9 cellular contexts compared by ENCODE assay signal in the genomic region with DNA sequence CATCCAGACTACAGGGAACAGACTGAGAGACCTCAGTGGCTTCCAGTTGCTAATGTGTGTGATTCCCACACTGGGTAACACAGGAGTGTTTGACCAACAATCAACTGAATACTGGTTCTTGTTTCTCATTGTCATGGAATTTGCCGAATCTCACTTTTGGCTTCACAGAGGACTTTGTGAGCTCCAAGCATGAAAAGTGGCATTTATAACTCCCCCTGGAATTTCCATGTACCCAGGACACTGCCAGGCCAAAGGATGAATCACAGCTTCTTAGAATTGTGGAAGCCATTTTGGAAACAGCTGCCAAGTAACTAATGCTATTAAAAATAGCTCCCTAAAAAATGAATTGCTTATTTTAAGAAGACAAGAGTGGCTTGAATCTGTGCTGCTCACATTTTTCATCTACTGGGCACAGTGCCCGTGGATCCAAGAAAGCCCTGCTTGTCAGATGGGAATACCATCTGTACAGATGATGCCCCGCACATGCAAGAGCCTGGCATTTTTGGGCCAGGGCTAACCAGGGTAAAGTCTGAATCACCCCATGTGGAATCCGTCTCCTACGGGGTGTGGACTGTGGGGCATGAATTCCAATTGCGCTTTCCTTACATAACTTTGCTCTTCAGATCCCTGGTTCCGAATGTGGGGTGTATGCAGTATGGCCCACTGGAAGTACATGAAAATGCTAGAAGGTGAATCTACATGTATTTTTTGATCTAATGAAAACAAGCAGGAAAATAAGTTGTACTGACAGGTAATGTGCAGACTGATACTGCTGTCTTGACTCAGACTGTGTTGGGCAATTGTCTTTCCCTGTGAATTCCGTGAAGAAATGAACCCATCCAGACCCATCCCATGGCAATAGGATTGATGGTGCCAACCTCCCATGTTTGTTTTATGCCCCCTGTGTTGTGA.
DNase-seq lines count a peak whose midpoint lies in the region; ATAC-seq, FAIRE-seq and TF ChIP-seq lines count a peak whose summit lies in the region.
"Had no signal": no experiment of that assay in that cellular context is flagged by ENCODE, and none has a peak within 500 bp of the region (broad histone marks: within the 10 kb centered on the region; RNA-seq: fewer than 3 reads in every experiment).

No MANE protein-coding gene starts in this region.

- H3K4me1 ChIP-seq in H1 (replicated peaks in 1 of 4; ENCODE audit: control insufficient read depth in 3 of 4, insufficient read depth in 4 of 4, low read length in 3 of 4) (peaks cover 0 to 11% (median 6%) of the 10 kb centered on the region in 4 experiments; a peak in 3 of 7 replicates), lung (ENCODE audit: control insufficient read depth in 2 of 2, insufficient read depth in 2 of 2, low read length in 2 of 2) (peaks cover 2 to 8% of the 10 kb centered on the region in 2 donors)

- no peak overlapping the region; a peak in 1 of 7 replicates for H3K9ac ChIP-seq in H1 (replicated peaks in 1 of 4; ENCODE audit: extremely low read depth in 1 of 4, low read depth in 3 of 4, low read length in 3 of 4)

- peak; percentile 64 for ATAC-seq in lung (ENCODE audit: insufficient read depth, low FRiP score)

- H3K4me3 ChIP-seq in H1 (ENCODE audit: extremely low read depth in 1 of 4, insufficient read depth in 2 of 4, low read depth in 3 of 4, low read length in 4 of 4): no peak overlapping the region
- no peak overlapping the region for H3K4me3 ChIP-seq in lung
- H3K4me3 ChIP-seq: ovary had no signal

- POLR2A ChIA-PET in H1 (lab: Charles Lee; ENCODE audit: partially characterized antibody): interaction anchor here (1.0 kb wide), 2 partner anchors 10 to 17 kb away, joined by 3 to 4 read pairs; no protein-coding TSS in a partner anchor

- peaks cover 4% of the 10 kb centered on the region for H3K27me3 Mint-ChIP-seq in activated naive CD4-positive, alpha-beta T cell treated with anti-CD3 and anti-CD28 coated beads, Interleukin-2, amount 10 ng/mL, durations not matched to agents 7 days and 5 days

- H4K5ac ChIP-seq in H1 (ENCODE audit: insufficient read length, low read depth, low read length): no peak overlapping the region

- CTCF ChIA-PET in H1 (lab: Charles Lee; ENCODE audit: partially characterized antibody): interaction anchor here (0.7 to 1.4 kb wide), 2 partner anchors 187 to 273 kb away, joined by 3 read pairs; no protein-coding TSS in a partner anchor
- CTCF ChIA-PET in activated naive CD4-positive, alpha-beta T cell treated with anti-CD3 and anti-CD28 coated beads, Interleukin-2, amount 10 ng/mL, durations not matched to agents 7 days and 5 days (lab: Charles Lee): no interaction called here

- H3K36me3 Mint-ChIP-seq in activated naive CD4-positive, alpha-beta T cell treated with anti-CD3 and anti-CD28 coated beads, Interleukin-2, amount 10 ng/mL, durations not matched to agents 7 days and 5 days: no peaks in the 10 kb centered on the region

- H2BK5ac ChIP-seq in H1 (ENCODE audit: low read depth, low read length): no peak overlapping the region

- peaks cover 0 to 32% (median 14%) of the 10 kb centered on the region in 4 experiments; a peak in 6 of 8 replicates for H3K36me3 ChIP-seq in H1 (ENCODE audit: control insufficient read depth in 2 of 4, insufficient read depth in 4 of 4, low read length in 3 of 4)
- no peaks in the 10 kb centered on the region for H3K36me3 ChIP-seq in lung (ENCODE audit: control insufficient read depth in 2 of 2, insufficient read depth in 2 of 2, low read length in 2 of 2)
- H3K36me3 ChIP-seq: ovary had no signal

- 91% methylated on average over 8 of the region's 8 CpGs; no CpG with 5 or more reads in 1 of the 2 experiments for WGBS in H1 (ENCODE audit: extremely low coverage in 1 of 2, insufficient coverage in 1 of 2, insufficient read length in 1 of 2, insufficient replicate concordance in 2 of 2, low coverage in 1 of 2, low lambda C conversion rate in 2 of 2, missing lambda C conversion rate in 1 of 2), 2 experiments
- 62 to 71% methylated on average over 8 of the region's 8 CpGs for WGBS in lung, 2 donors

- no peak overlapping the region for H2AFZ ChIP-seq in H1 (ENCODE audit: low read length)

- no peak overlapping the region for H3K56ac ChIP-seq in H1 (replicated peaks; ENCODE audit: insufficient read length, low read depth, low read length)

- H2AK5ac ChIP-seq in H1 (ENCODE audit: low read depth, low read length): no peak overlapping the region

- in situ Hi-C loops in GM13977 (cut with MboI; ENCODE audit: low pct_unique_long_range_greater_than_20kb, low sequenced_read_pairs, unreplicated experiment): no loop called here
- in situ Hi-C loops in ACHN (cut with HindIII; ENCODE audit: low pct_ligation_motif_present, low pct_unique_long_range_greater_than_20kb, low sequenced_read_pairs): no loop called here

- no peak overlapping the region for H2BK15ac ChIP-seq in H1 (ENCODE audit: low read length)

- H3K9me3 Mint-ChIP-seq in activated naive CD4-positive, alpha-beta T cell treated with anti-CD3 and anti-CD28 coated beads, Interleukin-2, amount 10 ng/mL, durations not matched to agents 7 days and 5 days: no peaks in the 10 kb centered on the region

- H3K18ac ChIP-seq in H1 (ENCODE audit: extremely low read depth, low read length): no peak overlapping the region

- H2BK12ac ChIP-seq in H1 (ENCODE audit: low read depth, low read length): no peak overlapping the region

- DNase-seq in LHCN-M2 (ENCODE audit: low read depth) (peak; percentile 98), H1 (ENCODE audit: low read depth in 1 of 2, low spot score in 2 of 2) (no peak), lung (ENCODE audit: low spot score) (no peak), ureter (ENCODE audit: low spot score) (peak; percentile 74), GM13977 (ENCODE audit: low spot score) (no peak), ACHN (no peak), activated gamma-delta T cell (lab: John Stamatoyannopoulos, UW) (no peak)
- DNase-seq in activated naive CD4-positive, alpha-beta T cell treated with anti-CD3 and anti-CD28 coated beads, Interleukin-2, amount 10 ng/mL, durations not matched to agents 7 days and 5 days: no peak

- FAIRE-seq in H1 (lab: Jason Lieb, UNC): peak; percentile 57

- H3K27ac ChIP-seq in H1 (ENCODE audit: low read depth, low read length) (no peak overlapping the region), lung (ENCODE audit: low read depth in 1 of 2, low read length in 1 of 2) (peak overlapping the region in 1 of 2 donors; percentile 5)

- no peak overlapping the region for H3K27ac Mint-ChIP-seq in activated naive CD4-positive, alpha-beta T cell treated with anti-CD3 and anti-CD28 coated beads, Interleukin-2, amount 10 ng/mL, durations not matched to agents 7 days and 5 days

- H3K14ac ChIP-seq in H1 (ENCODE audit: insufficient read length): no peak overlapping the region

- no peaks in the 10 kb centered on the region; the same call in none of the 2 replicates for H3K79me1 ChIP-seq in H1 (ENCODE audit: low read depth, low read length)

- H2BK20ac ChIP-seq in H1 (ENCODE audit: low read length): no peak overlapping the region

- no peak for TF ChIP-seq EP300 in H1 (IDR thresholded peaks at IDR 0.05; ENCODE audit: borderline replicate concordance in 1 of 2, low read depth in 2 of 2, low read length in 2 of 2)

- TF ChIP-seq CTCF in H1 (IDR thresholded peaks at IDR 0.05; ENCODE audit: control extremely low read depth in 1 of 3, insufficient read depth in 1 of 3, low read depth in 1 of 3, low read length in 3 of 3) (no peak), lung (IDR thresholded peaks at IDR 0.05; ENCODE audit: control extremely low read depth, extremely low read depth) (no peak), GM13977 (IDR thresholded peaks at IDR 0.05; ENCODE audit: extremely low read depth, insufficient read depth, missing control alignments) (no peak)

- peak; percentile 70 to 72 for TF ChIP-seq POLR2A in H1 (IDR thresholded peaks at IDR 0.05; ENCODE audit: control extremely low read depth in 1 of 2, low read depth in 2 of 2, low read length in 2 of 2)

- H4K91ac ChIP-seq in H1 (replicated peaks; ENCODE audit: insufficient read length, low read length): no peak overlapping the region

- TF ChIP-seq RAD21 in H1 (IDR thresholded peaks at IDR 0.05 in 1 of 2, conservative IDR thresholded peaks at IDR 0.05 in 1 of 2; ENCODE audit: low read depth in 2 of 2, low read length in 2 of 2): no peak

- no peak overlapping the region for H3K4ac ChIP-seq in H1 (replicated peaks; ENCODE audit: insufficient read length, low read depth, low read length)

- H4K8ac ChIP-seq in H1 (ENCODE audit: extremely low read depth, insufficient read depth, low read length): no peak overlapping the region

- no peak overlapping the region for H3K23ac ChIP-seq in H1 (ENCODE audit: insufficient read length)

- H4K20me1 ChIP-seq in H1 (replicated peaks in 1 of 2; ENCODE audit: control insufficient read depth in 1 of 2, insufficient read depth in 2 of 2, low read length in 2 of 2): peaks cover 6 to 17% of the 10 kb centered on the region in 2 experiments

- H3K79me2 ChIP-seq in H1 (ENCODE audit: control insufficient read depth in 1 of 2, insufficient read depth in 2 of 2, low read length in 2 of 2): peaks cover 0 to 2% of the 10 kb centered on the region in 2 experiments; a peak in 1 of 4 replicates

- H3K4me1 Mint-ChIP-seq in activated naive CD4-positive, alpha-beta T cell treated with anti-CD3 and anti-CD28 coated beads, Interleukin-2, amount 10 ng/mL, durations not matched to agents 7 days and 5 days: no peaks in the 10 kb centered on the region

- no peak overlapping the region for H3K4me2 ChIP-seq in H1 (ENCODE audit: insufficient read depth in 1 of 2, low read depth in 2 of 2, low read length in 2 of 2)

- peaks cover 0 to 7% of the 10 kb centered on the region in 2 experiments; a peak in 2 of 4 replicates for H3K9me3 ChIP-seq in H1 (ENCODE audit: insufficient read depth in 2 of 2, low read depth in 1 of 2, low read length in 1 of 2)
- H3K9me3 ChIP-seq in lung (ENCODE audit: control insufficient read depth in 2 of 2, insufficient read depth in 1 of 2, low read length in 1 of 2): no peaks in the 10 kb centered on the region
- H3K9me3 ChIP-seq: ovary had no signal

- H2BK120ac ChIP-seq in H1 (replicated peaks; ENCODE audit: low read depth, low read length): no peak overlapping the region

- H3K23me2 ChIP-seq in H1 (ENCODE audit: low read depth, low read length): no peaks in the 10 kb centered on the region

- H3K4me3 Mint-ChIP-seq in activated naive CD4-positive, alpha-beta T cell treated with anti-CD3 and anti-CD28 coated beads, Interleukin-2, amount 10 ng/mL, durations not matched to agents 7 days and 5 days: no peak overlapping the region

- no peaks in the 10 kb centered on the region for H3K27me3 ChIP-seq in H1 (replicated peaks in 1 of 4; ENCODE audit: control insufficient read depth in 3 of 4, extremely low read depth in 1 of 4, insufficient read depth in 3 of 4, low read length in 3 of 4)
- H3K27me3 ChIP-seq in lung (ENCODE audit: control insufficient read depth, insufficient read depth): no peaks in the 10 kb centered on the region
- H3K27me3 ChIP-seq: ovary had no signal

TF ChIP-seq in H1, 55 proteins besides CTCF, POLR2A, EP300 and RAD21:
- peak; percentile 76; the same call in 1 of the 2 replicates for TF ChIP-seq YY1 (IDR thresholded peaks at IDR 0.05; ENCODE audit: low read depth, low read length)
- peak; percentile 78 for TF ChIP-seq POLR2AphosphoS5 (IDR thresholded peaks at IDR 0.05; ENCODE audit: low read depth, low read length)
- no peak for TF ChIP-seq KDM4A (IDR thresholded peaks at IDR 0.05; ENCODE audit: low read depth, low read length, severe bottlenecking)

Comparison
In these comparisons a context has a peak if more than half of its experiments do, and no peak if none do; other contexts are left out.
1. DNase-seq: peak in LHCN-M2 (single experiment) and ureter (single experiment); none in H1 (0 of 2), lung (single experiment), activated naive CD4-positive, alpha-beta T cell treated with anti-CD3 and anti-CD28 coated beads, Interleukin-2, amount 10 ng/mL, durations not matched to agents 7 days and 5 days (single experiment), GM13977 (single experiment), ACHN (single experiment) and activated gamma-delta T cell (single experiment).